Comparison of ENCODE assay signal across 19 cellular contexts in the genomic region with DNA sequence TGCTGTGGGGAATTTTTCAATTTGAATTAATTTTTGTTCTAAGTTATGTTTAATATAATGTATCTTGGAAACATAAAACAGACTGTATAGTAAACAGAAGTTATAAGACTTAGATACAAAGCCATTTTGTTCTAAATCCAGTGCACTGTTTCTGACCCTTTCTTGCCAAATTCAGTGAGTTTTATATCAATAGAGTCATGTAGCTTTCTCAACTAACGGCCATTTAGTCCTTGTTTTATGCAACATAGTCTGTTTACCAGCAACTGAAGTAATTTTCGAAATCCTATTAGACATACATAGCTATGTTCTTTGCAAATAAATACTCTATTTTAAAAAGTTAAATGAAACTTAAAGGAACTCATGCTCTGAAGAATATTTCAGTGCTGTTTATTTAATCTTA.
"Had no signal": no experiment of that assay in that cellular context is flagged by ENCODE, and none has a peak within 500 bp of the region (broad histone marks: within the 10 kb centered on the region; RNA-seq: fewer than 3 reads in every experiment).

No MANE protein-coding gene starts in this region.

- DNase-seq: activated CD4-positive, alpha-beta T cell treated with anti-CD3 and anti-CD28 coated beads, Interleukin-2, amount 10 ng/mL, durations not matched to agents 7 days and 5 days; activated CD8-positive, alpha-beta memory T cell treated with anti-CD3 and anti-CD28 coated beads, Interleukin-2, amount 50 U/mL, for 4 hours; activated naive CD4-positive, alpha-beta T cell treated with anti-CD3 and anti-CD28 coated beads for 36 hours; activated T-cell treated with anti-CD3 and anti-CD28 coated beads, Interleukin-2, amount 50 U/mL, for 4 hours; aorta; cerebellar nuclear complex; effector CD8-positive, alpha-beta T cell; foreskin keratinocyte; glutamatergic neuron; hypothalamus; left lung; occipital lobe; stimulated activated naive CD8-positive, alpha-beta T cell treated with anti-CD3 and anti-CD28 coated beads, Interleukin-15, Interleukin-2, amounts not matched to agents 100 U/mL and 50 U/mL, for 24 hours; substantia nigra; T-cell; T-helper 9 cell; tibial artery had no signal

- H3K4me1 ChIP-seq: esophagus muscularis mucosa, left lung had no signal

- H3K4me3 ChIP-seq: esophagus muscularis mucosa, left lung, skin epidermis, tibial artery had no signal

- H3K36me3 ChIP-seq: esophagus muscularis mucosa, left lung, tibial artery had no signal

- H3K9me3 ChIP-seq: esophagus muscularis mucosa, left lung, tibial artery had no signal

- H3K27me3 ChIP-seq: esophagus muscularis mucosa, foreskin keratinocyte, left lung, tibial artery had no signal

- H3K27ac ChIP-seq: left lung, skin epidermis, tibial artery had no signal

- ATAC-seq: activated T-cell treated with anti-CD3 and anti-CD28 coated beads, Interleukin-2, amount 50 U/mL, for 4 hours; left lung; stimulated activated naive CD8-positive, alpha-beta T cell treated with anti-CD3 and anti-CD28 coated beads, Interleukin-15, Interleukin-2, amounts not matched to agents 100 U/mL and 50 U/mL, for 24 hours; T-cell had no signal
